2 cellular contexts compared by ENCODE assay signal in the genomic region with DNA sequence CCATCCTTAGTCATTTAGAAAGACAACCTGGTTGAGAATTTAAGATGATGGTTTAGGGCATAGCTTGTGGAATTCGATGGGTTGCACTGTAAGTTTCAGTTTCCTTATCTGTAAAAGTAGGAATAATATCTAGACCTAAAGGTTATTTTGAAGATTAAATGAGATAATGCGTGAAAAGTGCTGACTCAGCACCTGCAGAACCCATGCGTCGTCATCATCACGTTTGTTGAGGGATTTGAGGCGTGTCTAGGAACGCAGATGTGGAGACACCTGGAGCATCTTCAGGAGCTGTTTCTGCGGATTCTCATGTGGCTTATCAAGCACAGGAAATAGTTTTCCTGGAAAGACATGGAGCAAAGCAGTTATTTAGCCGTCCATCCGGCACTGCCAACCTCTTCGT.
TF ChIP-seq lines count a peak whose summit lies in the region.

No MANE protein-coding gene starts in this region.

TF ChIP-seq in IMR-90, 13 proteins besides CTCF, POLR2A, EP300 and RAD21:
- peak; percentile 100 for TF ChIP-seq MAFK (IDR thresholded peaks at IDR 0.05; ENCODE audit: low read depth, low read length)
- TF ChIP-seq RCOR1 (IDR thresholded peaks at IDR 0.05; ENCODE audit: insufficient replicate concordance, low read length), result no peak

TF ChIP-seq in H1, 55 proteins besides CTCF, POLR2A, EP300 and RAD21:
- TF ChIP-seq MAFK (IDR thresholded peaks at IDR 0.05; ENCODE audit: low read depth, low read length), result peak; percentile 100
- no peak for TF ChIP-seq SP2 (IDR thresholded peaks at IDR 0.05; ENCODE audit: low read length)
